In genomic region chr4:69095301-69095731, GRCh38 we compare ENCODE assay signal across 1 cellular context.
A peak's percentile ranks its signal among the peaks of the same experiment; 100 is the strongest.
TF ChIP-seq lines count a peak whose summit lies in the region.

No MANE protein-coding gene starts in this region.

TF ChIP-seq in HepG2, 621 proteins besides CTCF, POLR2A, EP300 and RAD21 (continued from another document and continues in another):
- TF ChIP-seq PRDM10 (CRISPR knock-in tag; IDR thresholded peaks at IDR 0.05; ENCODE audit: low read depth) (no peak), ZNF607 (CRISPR knock-in tag; IDR thresholded peaks at IDR 0.05; ENCODE audit: borderline replicate concordance) (no peak), ZNF557 (CRISPR knock-in tag; IDR thresholded peaks at IDR 0.05) (no peak), BCL3 (CRISPR knock-in tag; IDR thresholded peaks at IDR 0.05) (no peak), KLF13 (CRISPR knock-in tag; IDR thresholded peaks at IDR 0.05) (no peak), RARG (CRISPR knock-in tag; IDR thresholded peaks at IDR 0.05; ENCODE audit: low read depth) (no peak), LBX2 (CRISPR knock-in tag; IDR thresholded peaks at IDR 0.05; ENCODE audit: borderline replicate concordance) (no peak), KDM2A (CRISPR knock-in tag; IDR thresholded peaks at IDR 0.05; ENCODE audit: borderline replicate concordance, low read depth) (no peak), SAP130 (CRISPR knock-in tag; IDR thresholded peaks at IDR 0.05; ENCODE audit: low read depth) (peak; percentile 64), RNF2 (conservative IDR thresholded peaks at IDR 0.05; ENCODE audit: low read depth) (no peak), GATAD1 (CRISPR knock-in tag; IDR thresholded peaks at IDR 0.05) (no peak), FOXO4 (CRISPR knock-in tag; conservative IDR thresholded peaks at IDR 0.05) (no peak), SRSF4 (IDR thresholded peaks at IDR 0.05; ENCODE audit: low read depth, low read length, poor library complexity, severe bottlenecking) (no peak), MIER3 (CRISPR knock-in tag; IDR thresholded peaks at IDR 0.05; ENCODE audit: borderline replicate concordance) (peak; percentile 57; the same call in 1 of the 2 replicates), ISL2 (CRISPR knock-in tag; IDR thresholded peaks at IDR 0.05) (peak; percentile 88), HIVEP1 (CRISPR knock-in tag; IDR thresholded peaks at IDR 0.05) (no peak), GATAD2A (CRISPR knock-in tag; IDR thresholded peaks at IDR 0.05) (peak; percentile 88), MTA1 (CRISPR knock-in tag; IDR thresholded peaks at IDR 0.05; ENCODE audit: borderline replicate concordance) (no peak), SOX6 (IDR thresholded peaks at IDR 0.05) (no peak), SOX6 (CRISPR knock-in tag; IDR thresholded peaks at IDR 0.05) (peak; percentile 83), ZNF33A (CRISPR knock-in tag; IDR thresholded peaks at IDR 0.05; ENCODE audit: borderline replicate concordance) (no peak), ZKSCAN5 (CRISPR knock-in tag; IDR thresholded peaks at IDR 0.05) (no peak), GPN1 (CRISPR knock-in tag; IDR thresholded peaks at IDR 0.05; ENCODE audit: borderline replicate concordance) (no peak), ZNF24 (IDR thresholded peaks at IDR 0.05) (no peak), RFXANK (CRISPR knock-in tag; IDR thresholded peaks at IDR 0.05) (no peak), ZSCAN20 (CRISPR knock-in tag; IDR thresholded peaks at IDR 0.05; ENCODE audit: borderline replicate concordance) (no peak), NFKB2 (CRISPR knock-in tag; IDR thresholded peaks at IDR 0.05; ENCODE audit: borderline replicate concordance) (no peak), MAX (IDR thresholded peaks at IDR 0.05) (no peak), FOXA1 (IDR thresholded peaks at IDR 0.05) (peak; percentile 54; the same call in 1 of the 2 replicates), FOXA1 (CRISPR knock-in tag; IDR thresholded peaks at IDR 0.05) (peak; percentile 78), EEA1 (CRISPR knock-in tag; IDR thresholded peaks at IDR 0.05; ENCODE audit: borderline replicate concordance) (no peak), ZSCAN31 (CRISPR knock-in tag; IDR thresholded peaks at IDR 0.05; ENCODE audit: low read depth) (no peak), SNAPC2 (CRISPR knock-in tag; IDR thresholded peaks at IDR 0.05) (no peak), JUNB (CRISPR knock-in tag; IDR thresholded peaks at IDR 0.05; ENCODE audit: borderline replicate concordance) (no peak), CAMTA2 (CRISPR knock-in tag; IDR thresholded peaks at IDR 0.05; ENCODE audit: borderline replicate concordance) (no peak), ZSCAN12 (CRISPR knock-in tag; IDR thresholded peaks at IDR 0.05) (no peak), ZNF451 (CRISPR knock-in tag; IDR thresholded peaks at IDR 0.05) (no peak), BRF2 (CRISPR knock-in tag; IDR thresholded peaks at IDR 0.05) (no peak), ZMAT5 (CRISPR knock-in tag; IDR thresholded peaks at IDR 0.05; ENCODE audit: borderline replicate concordance, low read depth) (no peak), CSRNP2 (CRISPR knock-in tag; conservative IDR thresholded peaks at IDR 0.05; ENCODE audit: low read depth) (no peak), TEAD2 (CRISPR knock-in tag; IDR thresholded peaks at IDR 0.05) (no peak), ZBTB25 (CRISPR knock-in tag; IDR thresholded peaks at IDR 0.05) (0 out of 2 replicates have a peak, but pooled peaks have one; percentile 2), HNRNPL (IDR thresholded peaks at IDR 0.05; ENCODE audit: low read depth, low read length) (no peak), MAFK (conservative IDR thresholded peaks at IDR 0.05 in 1 of 2, IDR thresholded peaks at IDR 0.05 in 1 of 2; ENCODE audit: low read length in 2 of 2) (peak; percentile 98), ZNF124 (CRISPR knock-in tag; IDR thresholded peaks at IDR 0.05) (no peak), SOX5 (CRISPR knock-in tag; IDR thresholded peaks at IDR 0.05; ENCODE audit: borderline replicate concordance) (peak; percentile 77; the same call in 1 of the 2 replicates), HDAC6 (IDR thresholded peaks at IDR 0.05; ENCODE audit: low read depth, low read length) (no peak), TCF7 (IDR thresholded peaks at IDR 0.05; ENCODE audit: low read depth) (peak; percentile 72), JDP2 (CRISPR knock-in tag; IDR thresholded peaks at IDR 0.05; ENCODE audit: borderline replicate concordance) (no peak), GRHL1 (CRISPR knock-in tag; conservative IDR thresholded peaks at IDR 0.05) (no peak), ZNF609 (CRISPR knock-in tag; IDR thresholded peaks at IDR 0.05; ENCODE audit: borderline replicate concordance) (peak; percentile 80)
